ENCODE assay signal across 24 cellular contexts in the genomic region with DNA sequence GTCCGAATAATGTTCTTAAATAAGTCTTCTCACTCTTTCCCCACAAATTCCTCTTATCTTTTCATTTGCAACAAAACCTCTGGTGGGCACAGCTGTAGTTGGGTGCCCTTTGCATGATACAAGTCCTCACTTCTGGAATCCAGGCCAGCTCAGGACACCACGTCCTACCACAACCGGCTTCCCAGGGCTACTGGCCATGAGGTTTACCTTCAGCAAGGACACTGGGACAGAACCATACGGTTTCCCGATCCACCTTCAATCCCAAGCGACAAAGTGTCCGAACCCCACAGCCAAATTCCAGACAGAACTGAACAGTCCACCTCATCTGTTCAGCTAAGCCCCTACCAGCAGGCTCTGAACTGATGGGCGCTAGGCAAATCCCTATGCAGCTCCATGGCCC.
A peak's percentile ranks its signal among the peaks of the same experiment; 100 is the strongest.
DNase-seq lines count a peak whose midpoint lies in the region; ATAC-seq and TF ChIP-seq lines count a peak whose summit lies in the region.
"Had no signal": no experiment of that assay in that cellular context is flagged by ENCODE, and none has a peak within 500 bp of the region (broad histone marks: within the 10 kb centered on the region; RNA-seq: fewer than 3 reads in every experiment).

No MANE protein-coding gene starts in this region.

- no peak for ATAC-seq in CD4-positive, CD25-positive, alpha-beta regulatory T cell (ENCODE audit: low read depth in 2 of 2)
- ATAC-seq in activated CD8-positive, alpha-beta T cell treated with anti-CD3 and anti-CD28 coated beads, Interleukin-2, amount 10 ng/mL, durations not matched to agents 7 days and 5 days: no peak
- ATAC-seq in naive B cell (ENCODE audit: low read depth in 2 of 2): no peak
- no peak for ATAC-seq in GM18861 (IDR thresholded peaks at IDR 0.05; ENCODE audit: unreplicated experiment)
- ATAC-seq: left cardiac atrium had no signal

- peak overlapping the region in 2 of 3 donors; percentile 0 to 97 for H3K27ac Mint-ChIP-seq in CD4-positive, CD25-positive, alpha-beta regulatory T cell
- H3K27ac Mint-ChIP-seq in Caco-2 (ENCODE audit: unreplicated experiment) (peak overlapping the region; percentile 27), naive B cell (peak overlapping the region in 5 of 6 donors; percentile 51 to 89 (median 72))
- H3K27ac Mint-ChIP-seq in activated CD8-positive, alpha-beta T cell treated with anti-CD3 and anti-CD28 coated beads, Interleukin-2, amount 10 ng/mL, durations not matched to agents 7 days and 5 days: peak overlapping the region; percentile 48
- H3K27ac Mint-ChIP-seq: HFFc6, mesothelial cell of epicardium had no signal

- POLR2A ChIA-PET in Caco-2 (lab: Charles Lee): no interaction called here
- POLR2A ChIA-PET in activated CD8-positive, alpha-beta T cell treated with anti-CD3 and anti-CD28 coated beads, Interleukin-2, amount 10 ng/mL, durations not matched to agents 7 days and 5 days (lab: Charles Lee): interaction anchor here (0.9 to 3.3 kb wide), 5 partner anchors 12 to 238 kb away, joined by 3 to 12 read pairs (median 4); partner anchors contain the start of genes CDNF, HSPA14 and MSANTD7

- DNase-seq in CD4-positive, CD25-positive, alpha-beta regulatory T cell: no peak
- DNase-seq in Caco-2 (no peak), naive B cell (no peak), GDM1 (lab: John Stamatoyannopoulos, UW) (no peak), GM10266 (ENCODE audit: extremely low spot score) (no peak), left ventricle myocardium inferior (no peak)
- DNase-seq in activated CD8-positive, alpha-beta T cell treated with anti-CD3 and anti-CD28 coated beads, Interleukin-2, amount 10 ng/mL, durations not matched to agents 7 days and 5 days: no peak
- DNase-seq: activated CD4-positive, alpha-beta T cell treated with anti-CD3 and anti-CD28 coated beads, Interleukin-2, amount 10 ng/mL, durations not matched to agents 7 days and 5 days; activated T-cell treated with anti-CD3 and anti-CD28 coated beads for 4 hours; adrenal gland; EL; glutamatergic neuron; HFFc6; left cardiac atrium; MM.1S; NCI-H146; NCI-H2171 treated with DMSO at 0.1 percent for 48 hours; NCI-H526 treated with DMSO at 0.1 percent for 48 hours; stimulated activated CD4-positive, alpha-beta T cell treated with anti-CD3 and anti-CD28 coated beads, Interleukin-2, amount 100 ng/mL, for 24 hours had no signal

- H3K27ac ChIP-seq in CD4-positive, CD25-positive, alpha-beta regulatory T cell (ENCODE audit: insufficient read depth, low read length, poor library complexity, severe bottlenecking): peak overlapping the region; percentile 44
- H3K27ac ChIP-seq in left ventricle myocardium inferior (replicated peaks): no peak overlapping the region
- H3K27ac ChIP-seq: adrenal gland, coronary artery had no signal

- H3K36me3 ChIP-seq in CD4-positive, CD25-positive, alpha-beta regulatory T cell (ENCODE audit: control insufficient read depth, insufficient read depth, low read length): peaks cover 58% of the 10 kb centered on the region
- H3K36me3 ChIP-seq in Caco-2 (ENCODE audit: control insufficient read depth, insufficient read depth, low read length) (peaks cover 20% of the 10 kb centered on the region), left ventricle myocardium inferior (no peaks in the 10 kb centered on the region)
- H3K36me3 ChIP-seq: adrenal gland had no signal

- no TSS peak for BruUV-seq in Caco-2 (replicated peaks; lab: Mats Ljungman, UMichigan)

- CTCF ChIA-PET in Caco-2 (lab: Charles Lee): no interaction called here
- CTCF ChIA-PET in activated CD8-positive, alpha-beta T cell treated with anti-CD3 and anti-CD28 coated beads, Interleukin-2, amount 10 ng/mL, durations not matched to agents 7 days and 5 days (lab: Charles Lee): interaction anchor here (0.7 to 1.7 kb wide), 3 partner anchors 38 to 223 kb away, joined by 4 read pairs; no protein-coding TSS in a partner anchor

- peak overlapping the region; percentile 28 to 79 (median 67) for H3K4me3 Mint-ChIP-seq in CD4-positive, CD25-positive, alpha-beta regulatory T cell
- H3K4me3 Mint-ChIP-seq in Caco-2 (ENCODE audit: unreplicated experiment) (no peak overlapping the region), naive B cell (peak overlapping the region in 4 of 8 donors; percentile 5 to 45 (median 26))
- no peak overlapping the region for H3K4me3 Mint-ChIP-seq in activated CD8-positive, alpha-beta T cell treated with anti-CD3 and anti-CD28 coated beads, Interleukin-2, amount 10 ng/mL, durations not matched to agents 7 days and 5 days
- H3K4me3 Mint-ChIP-seq: activated CD4-positive, alpha-beta T cell treated with anti-CD3 and anti-CD28 coated beads, Interleukin-2, amount 10 ng/mL, durations not matched to agents 7 days and 5 days; HFFc6; mesothelial cell of epicardium; neural crest cell had no signal

- TF ChIP-seq CTCF in Caco-2 (IDR thresholded peaks at IDR 0.05; ENCODE audit: insufficient read depth in 1 of 2, low read depth in 1 of 2, low read length in 1 of 2, severe bottlenecking in 1 of 2, unreplicated experiment in 1 of 2) (no peak), GM10266 (IDR thresholded peaks at IDR 0.05; ENCODE audit: control insufficient read depth, insufficient read depth, low read depth, missing control alignments) (no peak), left ventricle myocardium inferior (IDR thresholded peaks at IDR 0.05; ENCODE audit: borderline replicate concordance) (no peak)

- no peaks in the 10 kb centered on the region for H3K27me3 ChIP-seq in CD4-positive, CD25-positive, alpha-beta regulatory T cell (ENCODE audit: control insufficient read depth, insufficient read depth, low read length)
- H3K27me3 ChIP-seq in Caco-2 (replicated peaks; ENCODE audit: control insufficient read depth, insufficient read depth, low read length): no peaks in the 10 kb centered on the region
- no peaks in the 10 kb centered on the region for H3K27me3 ChIP-seq in left ventricle myocardium inferior (ENCODE audit: low read depth)
- H3K27me3 ChIP-seq: adrenal gland had no signal

- H3K36me3 Mint-ChIP-seq in CD4-positive, CD25-positive, alpha-beta regulatory T cell: peaks cover 58% of the 10 kb centered on the region
- H3K36me3 Mint-ChIP-seq in Caco-2 (ENCODE audit: insufficient read depth, unreplicated experiment) (peaks cover 87% of the 10 kb centered on the region), naive B cell (peaks cover 37 to 53% of the 10 kb centered on the region in 2 donors)
- peaks cover 74% of the 10 kb centered on the region for H3K36me3 Mint-ChIP-seq in activated CD8-positive, alpha-beta T cell treated with anti-CD3 and anti-CD28 coated beads, Interleukin-2, amount 10 ng/mL, durations not matched to agents 7 days and 5 days (ENCODE audit: low read depth)

- peaks cover 26 to 88% (median 67%) of the 10 kb centered on the region in 4 donors for H3K4me1 Mint-ChIP-seq in CD4-positive, CD25-positive, alpha-beta regulatory T cell
- H3K4me1 Mint-ChIP-seq in Caco-2 (ENCODE audit: low read depth, unreplicated experiment) (peaks cover 54% of the 10 kb centered on the region), naive B cell (peaks cover 68 to 87% (median 85%) of the 10 kb centered on the region in 3 donors)
- peaks cover 72% of the 10 kb centered on the region for H3K4me1 Mint-ChIP-seq in activated CD8-positive, alpha-beta T cell treated with anti-CD3 and anti-CD28 coated beads, Interleukin-2, amount 10 ng/mL, durations not matched to agents 7 days and 5 days (ENCODE audit: low read depth)

- H3K9me3 Mint-ChIP-seq in CD4-positive, CD25-positive, alpha-beta regulatory T cell: no peaks in the 10 kb centered on the region
- H3K9me3 Mint-ChIP-seq in Caco-2 (ENCODE audit: unreplicated experiment) (no peaks in the 10 kb centered on the region), naive B cell (peaks cover 0 to 2% (median 0%) of the 10 kb centered on the region in 7 donors)
- H3K9me3 Mint-ChIP-seq in activated CD8-positive, alpha-beta T cell treated with anti-CD3 and anti-CD28 coated beads, Interleukin-2, amount 10 ng/mL, durations not matched to agents 7 days and 5 days (ENCODE audit: insufficient read depth): no peaks in the 10 kb centered on the region
- H3K9me3 Mint-ChIP-seq: activated CD4-positive, alpha-beta T cell treated with anti-CD3 and anti-CD28 coated beads, Interleukin-2, amount 10 ng/mL, durations not matched to agents 7 days and 5 days; HFFc6; mesothelial cell of epicardium; neural crest cell had no signal

- H3K4me3 ChIP-seq in CD4-positive, CD25-positive, alpha-beta regulatory T cell (ENCODE audit: low read depth, low read length): no peak overlapping the region
- no peak overlapping the region for H3K4me3 ChIP-seq in Caco-2 (ENCODE audit: low read depth, low read length)
- H3K4me3 ChIP-seq in left ventricle myocardium inferior: no peak overlapping the region
- H3K4me3 ChIP-seq: adrenal gland, coronary artery, skin epidermis had no signal

- no peaks in the 10 kb centered on the region for H3K9me3 ChIP-seq in CD4-positive, CD25-positive, alpha-beta regulatory T cell (ENCODE audit: control insufficient read depth in 2 of 2, low read length in 2 of 2)
- H3K9me3 ChIP-seq in Caco-2: no peaks in the 10 kb centered on the region
- H3K9me3 ChIP-seq in left ventricle myocardium inferior (replicated peaks): no peaks in the 10 kb centered on the region
- H3K9me3 ChIP-seq: adrenal gland had no signal

- H3K27me3 Mint-ChIP-seq in CD4-positive, CD25-positive, alpha-beta regulatory T cell: no peaks in the 10 kb centered on the region
- no peaks in the 10 kb centered on the region for H3K27me3 Mint-ChIP-seq in Caco-2 (ENCODE audit: insufficient read depth, unreplicated experiment)
- H3K27me3 Mint-ChIP-seq in activated CD8-positive, alpha-beta T cell treated with anti-CD3 and anti-CD28 coated beads, Interleukin-2, amount 10 ng/mL, durations not matched to agents 7 days and 5 days (ENCODE audit: low read depth): no peaks in the 10 kb centered on the region
- H3K27me3 Mint-ChIP-seq in naive B cell: no peaks in the 10 kb centered on the region
- H3K27me3 Mint-ChIP-seq: activated CD4-positive, alpha-beta T cell treated with anti-CD3 and anti-CD28 coated beads, Interleukin-2, amount 10 ng/mL, durations not matched to agents 7 days and 5 days had no signal

- peaks cover 74% of the 10 kb centered on the region for H3K4me1 ChIP-seq in CD4-positive, CD25-positive, alpha-beta regulatory T cell (ENCODE audit: control insufficient read depth, insufficient read depth, low read length, poor library complexity, severe bottlenecking)
- H3K4me1 ChIP-seq in Caco-2 (peaks cover 60% of the 10 kb centered on the region), left ventricle myocardium inferior (peaks cover 23% of the 10 kb centered on the region)

- intact Hi-C loops in Caco-2 (cut with micrococcal nuclease; ENCODE audit: unreplicated experiment): loop anchor here (5.0 kb wide), 4 partner anchors 52 to 237 kb away; partner anchors contain the start of genes CDNF, HSPA14 and MSANTD7
- intact Hi-C loops in left ventricle myocardium inferior (cut with micrococcal nuclease): loop anchor here (10.0 kb wide), 1 partner anchor 155 kb away; no protein-coding TSS in a partner anchor

Comparison
In these comparisons a context has a peak if more than half of its experiments do, and no peak if none do; other contexts are left out.
1. H3K4me3 Mint-ChIP-seq: peak in CD4-positive, CD25-positive, alpha-beta regulatory T cell (4 of 4); none in Caco-2 (single experiment) and activated CD8-positive, alpha-beta T cell treated with anti-CD3 and anti-CD28 coated beads, Interleukin-2, amount 10 ng/mL, durations not matched to agents 7 days and 5 days (single experiment).
2. Peak in every context shown above with its lines, with median percentiles within 50 percentile points of each other: H3K27ac Mint-ChIP-seq.